ENCODE assay signal across 1 cellular context in genomic region chr20:17940447-17940971, GRCh38.
TF ChIP-seq lines count a peak whose summit lies in the region.

No MANE protein-coding gene starts in this region.

TF ChIP-seq in HepG2, 621 proteins besides CTCF, POLR2A, EP300 and RAD21 (continued from another document and continues in another):
- TF ChIP-seq BCL3 (CRISPR knock-in tag; IDR thresholded peaks at IDR 0.05) (no peak), U2AF1 (optimal IDR thresholded peaks at IDR 0.05; ENCODE audit: low read depth, low read length) (no peak), ZFP82 (CRISPR knock-in tag; IDR thresholded peaks at IDR 0.05; ENCODE audit: borderline replicate concordance) (no peak), ZNF713 (CRISPR knock-in tag; IDR thresholded peaks at IDR 0.05) (no peak), ZGPAT (CRISPR knock-in tag; IDR thresholded peaks at IDR 0.05) (no peak), BATF2 (CRISPR knock-in tag; IDR thresholded peaks at IDR 0.05) (no peak), ZNF879 (CRISPR knock-in tag; IDR thresholded peaks at IDR 0.05) (no peak), ZNF558 (CRISPR knock-in tag; IDR thresholded peaks at IDR 0.05; ENCODE audit: borderline replicate concordance) (no peak), ZNF253 (CRISPR knock-in tag; IDR thresholded peaks at IDR 0.05; ENCODE audit: borderline replicate concordance) (no peak), SSRP1 (CRISPR knock-in tag; IDR thresholded peaks at IDR 0.05) (peak; percentile 91; the same call in 1 of the 2 replicates), DBP (CRISPR knock-in tag; IDR thresholded peaks at IDR 0.05; ENCODE audit: not compliant biosample characterization) (peak; percentile 70), GATAD1 (CRISPR knock-in tag; IDR thresholded peaks at IDR 0.05) (no peak), ZSCAN22 (CRISPR knock-in tag; IDR thresholded peaks at IDR 0.05) (0 out of 2 replicates have a peak, but pooled peaks have one; percentile 35), RXRA (CRISPR knock-in tag; IDR thresholded peaks at IDR 0.05) (no peak), ZNF672 (CRISPR knock-in tag; IDR thresholded peaks at IDR 0.05) (no peak), ZNF563 (CRISPR knock-in tag; IDR thresholded peaks at IDR 0.05) (no peak), ZBTB34 (CRISPR knock-in tag; IDR thresholded peaks at IDR 0.05) (no peak), ZNF552 (CRISPR knock-in tag; IDR thresholded peaks at IDR 0.05; ENCODE audit: borderline replicate concordance) (no peak), JUN (CRISPR knock-in tag; IDR thresholded peaks at IDR 0.05) (0 out of 2 replicates have a peak, but pooled peaks have one; percentile 41), KLF13 (CRISPR knock-in tag; IDR thresholded peaks at IDR 0.05) (no peak), ZNF44 (CRISPR knock-in tag; IDR thresholded peaks at IDR 0.05) (no peak), RCOR2 (CRISPR knock-in tag; IDR thresholded peaks at IDR 0.05) (no peak), GATAD2A (CRISPR knock-in tag; IDR thresholded peaks at IDR 0.05) (no peak), PTBP1 (IDR thresholded peaks at IDR 0.05; ENCODE audit: low read depth, low read length, poor library complexity, severe bottlenecking) (no peak), CBFB (CRISPR knock-in tag; IDR thresholded peaks at IDR 0.05) (no peak), SCMH1 (CRISPR knock-in tag; IDR thresholded peaks at IDR 0.05; ENCODE audit: borderline replicate concordance) (no peak), DZIP1 (CRISPR knock-in tag; IDR thresholded peaks at IDR 0.05) (no peak), CSRNP1 (CRISPR knock-in tag; IDR thresholded peaks at IDR 0.05) (peak; percentile 33; the same call in 1 of the 2 replicates), ARNTL (CRISPR knock-in tag; IDR thresholded peaks at IDR 0.05) (no peak), FOXP4 (CRISPR knock-in tag; IDR thresholded peaks at IDR 0.05) (peak; percentile 33; the same call in 1 of the 2 replicates), ZNF687 (CRISPR knock-in tag; IDR thresholded peaks at IDR 0.05) (peak; percentile 48)
